In the genomic region with DNA sequence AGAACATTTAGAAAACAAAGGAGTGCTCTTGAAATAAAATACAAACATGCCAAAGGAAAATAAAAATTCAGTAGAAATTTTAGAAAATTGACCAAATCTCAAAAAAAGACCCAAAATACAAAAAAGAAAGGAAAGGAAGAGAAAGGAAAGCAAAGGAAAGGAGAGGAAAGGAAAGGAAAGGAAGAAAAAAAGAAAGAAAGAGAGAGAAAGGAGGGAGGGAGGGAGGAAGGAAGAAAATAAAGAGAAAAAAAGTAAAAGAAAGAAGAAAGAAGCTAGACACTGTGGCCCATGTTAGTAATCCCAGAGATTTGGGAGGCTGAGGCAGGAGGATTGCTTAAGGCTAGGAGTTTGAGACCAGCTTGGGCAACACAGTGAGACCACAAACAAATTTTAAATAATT, we compare ENCODE assay signal across 29 cellular contexts.
"Had no signal": no experiment of that assay in that cellular context is flagged by ENCODE, and none has a peak within 500 bp of the region (broad histone marks: within the 10 kb centered on the region; RNA-seq: fewer than 3 reads in every experiment).

No MANE protein-coding gene starts in this region.

- H3K9me3 ChIP-seq: suprapubic skin, testis, thoracic aorta, thyroid gland, tibial artery, transverse colon, upper lobe of right lung, uterus, vagina had no signal

- H3K4me1 ChIP-seq: stomach, suprapubic skin, testis, thyroid gland, tibial nerve, transverse colon, upper lobe of left lung, upper lobe of right lung, uterus, vagina had no signal

- DNase-seq: stimulated activated CD4-positive, alpha-beta T cell treated with anti-CD3 and anti-CD28 coated beads, Interleukin-2, amount 100 ng/mL, for 48 hours; stimulated activated CD4-positive, alpha-beta T cell treated with anti-CD3 and anti-CD28 coated beads, Interleukin-4, amount 100 ng/mL, for 1 hour; stimulated activated CD4-positive, alpha-beta T cell treated with anti-CD3 and anti-CD28 coated beads, Interleukin-4, amount 100 ng/mL, for 24 hours; stimulated activated CD4-positive, alpha-beta T cell treated with anti-CD3 and anti-CD28 coated beads, Interleukin-4, amount 100 ng/mL, for 4 hours; stimulated activated CD8-positive, alpha-beta memory T cell treated with anti-CD3 and anti-CD28 coated beads, Interleukin-4, amount 100 ng/mL, for 48 hours; stimulated activated naive B cell treated with anti-CD40 and anti-IgM and Interleukin-4, amounts not matched to agents 10 μg/mL and 1 μg/mL and 100 μg/mL, for 72 hours; stimulated activated naive CD4-positive, alpha-beta T cell; stimulated activated naive CD4-positive, alpha-beta T cell treated with Interleukin-2 at 50 U/mL for 16 hours; stimulated activated naive CD8-positive, alpha-beta T cell treated with anti-CD3 and anti-CD28 coated beads, Interleukin-15, amount 100 ng/mL, for 72 hours; stimulated activated naive CD8-positive, alpha-beta T cell treated with anti-CD3 and anti-CD28 coated beads, Interleukin-15, Interleukin-2, amounts not matched to agents 100 U/mL and 50 U/mL, for 24 hours; stomach; substantia nigra; testis; thyroid gland; tibial artery; transverse colon; trophoblast cell; upper lobe of left lung; upper lobe of right lung; uterus had no signal

- H3K4me3 ChIP-seq: stomach, suprapubic skin, testis, thoracic aorta, thyroid gland, tibial artery, tibial nerve, transverse colon, upper lobe of left lung, upper lobe of right lung, uterus, vagina had no signal

- H3K36me3 Mint-ChIP-seq: stimulated activated effector memory CD8-positive, alpha-beta T cell treated with anti-CD3 and anti-CD28 coated beads, Interleukin-12 subunit alpha, Interleukin-12 subunit beta, amount 100 ng/mL, for 72 hours; type B pancreatic cell had no signal

- FAIRE-seq: urothelium cell line had no signal

- H3K4me3 Mint-ChIP-seq: stimulated activated effector memory CD8-positive, alpha-beta T cell treated with anti-CD3 and anti-CD28 coated beads, Interleukin-12 subunit alpha, Interleukin-12 subunit beta, amount 100 ng/mL, for 72 hours; stimulated activated memory B cell treated with anti-CD40 and anti-IgM and Interleukin-4, amounts not matched to agents 10 μg/mL and 1 μg/mL and 100 μg/mL, for 72 hours; stimulated activated naive B cell treated with anti-CD40 and anti-IgM and Interleukin-4, amounts not matched to agents 10 μg/mL and 1 μg/mL and 100 μg/mL, for 72 hours; stimulated activated naive CD8-positive, alpha-beta T cell treated with anti-CD3 and anti-CD28 coated beads, Interleukin-15, amount 100 ng/mL, for 72 hours; stimulated activated naive CD8-positive, alpha-beta T cell treated with anti-CD3 and anti-CD28 coated beads, Interleukin-15, Interleukin-2, amounts not matched to agents 100 ng/mL and 50 ng/mL, for 24 hours; type B pancreatic cell had no signal

- H3K27ac Mint-ChIP-seq: stimulated activated effector memory CD8-positive, alpha-beta T cell treated with anti-CD3 and anti-CD28 coated beads, Interleukin-12 subunit alpha, Interleukin-12 subunit beta, amount 100 ng/mL, for 72 hours; stimulated activated memory B cell treated with anti-CD40 and anti-IgM and Interleukin-4, amounts not matched to agents 10 μg/mL and 1 μg/mL and 100 μg/mL, for 72 hours; stimulated activated naive B cell treated with anti-CD40 and anti-IgM and Interleukin-4, amounts not matched to agents 10 μg/mL and 1 μg/mL and 100 μg/mL, for 72 hours; stimulated activated naive CD8-positive, alpha-beta T cell treated with anti-CD3 and anti-CD28 coated beads, Interleukin-15, Interleukin-2, amounts not matched to agents 100 ng/mL and 50 ng/mL, for 24 hours; type B pancreatic cell had no signal

- H3K4me1 Mint-ChIP-seq: stimulated activated effector memory CD8-positive, alpha-beta T cell treated with anti-CD3 and anti-CD28 coated beads, Interleukin-12 subunit alpha, Interleukin-12 subunit beta, amount 100 ng/mL, for 72 hours had no signal

- H3K36me3 ChIP-seq: stomach, suprapubic skin, thoracic aorta, thyroid gland, tibial artery, tibial nerve, transverse colon, upper lobe of left lung, upper lobe of right lung, uterus, vagina had no signal

- H3K27ac ChIP-seq: stomach, suprapubic skin, testis, thoracic aorta, thyroid gland, tibial artery, tibial nerve, transverse colon, upper lobe of left lung, upper lobe of right lung, uterus, vagina had no signal

- ATAC-seq: stimulated activated effector memory CD8-positive, alpha-beta T cell treated with anti-CD3 and anti-CD28 coated beads, Interleukin-12 subunit alpha, Interleukin-12 subunit beta, amount 100 ng/mL, for 72 hours; stimulated activated memory B cell treated with anti-CD40 and anti-IgM and Interleukin-4, amounts not matched to agents 10 μg/mL and 1 μg/mL and 100 μg/mL, for 72 hours; stimulated activated naive B cell treated with anti-CD40 and anti-IgM and Interleukin-4, amounts not matched to agents 10 μg/mL and 1 μg/mL and 100 μg/mL, for 72 hours; stimulated activated naive CD8-positive, alpha-beta T cell treated with anti-CD3 and anti-CD28 coated beads, Interleukin-15, amount 100 ng/mL, for 72 hours; stimulated activated naive CD8-positive, alpha-beta T cell treated with anti-CD3 and anti-CD28 coated beads, Interleukin-15, Interleukin-2, amounts not matched to agents 100 U/mL and 50 U/mL, for 24 hours; upper lobe of right lung had no signal
